8 cellular contexts compared by ENCODE assay signal in genomic region chr2:24491626-24492282, GRCh38. TPM values are rescaled to one million over a fixed set of nuclear protein-coding genes. Genes with fewer than 3 reads are reported as not detected.
DNase-seq lines count a peak whose midpoint lies in the region; ATAC-seq and TF ChIP-seq lines count a peak whose summit lies in the region.

No MANE protein-coding gene starts in this region.

- peak overlapping the region; percentile 83 for H2AFZ ChIP-seq in PC-3 (ENCODE audit: low read length)

- no peaks in the 10 kb centered on the region for H4K20me1 ChIP-seq in PC-3 (ENCODE audit: low read length)

- peaks cover 47% of the 10 kb centered on the region for H3K79me2 ChIP-seq in PC-3 (ENCODE audit: low read length)

- POLR2A ChIA-PET in AG04449 (lab: Yijun Ruan, JAX) = interaction anchor here (1.5 kb wide), 1 partner anchor 38 kb away, joined by 3 read pairs; no protein-coding TSS in a partner anchor
- POLR2A ChIA-PET in PC-3 (lab: Charles Lee; ENCODE audit: unreplicated experiment) = interaction anchor here (0.5 kb wide), 1 partner anchor 83 kb away, joined by 7 read pairs; no protein-coding TSS in a partner anchor

- H3K27ac ChIP-seq in PC-3 (ENCODE audit: low read length) (no peak overlapping the region), testis (peak overlapping the region; percentile 85 to 92)

- H3K4me1 ChIP-seq in PC-3 (ENCODE audit: insufficient read depth, low read length) = peaks cover 29% of the 10 kb centered on the region
- H3K4me1 ChIP-seq in testis = peaks cover 19% of the 10 kb centered on the region

- H3K9me3 ChIP-seq in PC-3 (ENCODE audit: low read length) = no peaks in the 10 kb centered on the region
- no peaks in the 10 kb centered on the region for H3K9me3 ChIP-seq in testis

- no peaks in the 10 kb centered on the region for H3K9me2 ChIP-seq in PC-3 (replicated peaks; ENCODE audit: low read length)

- no peak for DNase-seq in AG04449 (ENCODE audit: low read depth, low spot score)
- peak; percentile 17 for DNase-seq in PC-3
- peak; percentile 52 for DNase-seq in activated gamma-delta T cell treated with Interleukin-2 at 50 U/mL for 16 hours
- DNase-seq in germinal center (ENCODE audit: low spot score) = peak; percentile 72
- DNase-seq in occipital lobe (lab: John Stamatoyannopoulos, UW) = peak; percentile 43
- DNase-seq in testis = peak; percentile 58

- TF ChIP-seq CTCF in AG04449 (IDR thresholded peaks at IDR 0.05; ENCODE audit: insufficient read depth, low read length, missing control alignments) (no peak), PC-3 (conservative IDR thresholded peaks at IDR 0.05; ENCODE audit: low read depth, low read length) (no peak), testis (IDR thresholded peaks at IDR 0.05) (no peak)

- no TSS peak for BruUV-seq in PC-3 (replicated peaks; lab: Mats Ljungman, UMichigan)

- TF ChIP-seq POLR2A in testis (IDR thresholded peaks at IDR 0.05) = no peak

- H3K27me3 ChIP-seq in PC-3 (ENCODE audit: low read length) (no peaks in the 10 kb centered on the region), testis (no peaks in the 10 kb centered on the region)

- CTCF ChIA-PET in AG04449 (lab: Yijun Ruan, JAX) = interaction anchor here (1.3 kb wide), 1 partner anchor 24 kb away, joined by 6 read pairs; no protein-coding TSS in a partner anchor
- CTCF ChIA-PET in PC-3 (lab: Charles Lee) = no interaction called here

- peak overlapping the region; percentile 86 for H3K4me2 ChIP-seq in PC-3 (ENCODE audit: low read length)

- peak overlapping the region; percentile 90 for H3K4me3 ChIP-seq in AG04449 (ENCODE audit: low read depth, low read length)
- peak overlapping the region; percentile 88 for H3K4me3 ChIP-seq in PC-3 (ENCODE audit: low read length)
- H3K4me3 ChIP-seq in testis = peak overlapping the region; percentile 76 to 87

- intact Hi-C loops in PC-3 (cut with micrococcal nuclease) (loop anchor here (2.0 to 5.0 kb wide), 4 partner anchors 51 to 335 kb away; partner anchors contain the start of genes CENPO and PTRHD1), testis (cut with DNase I; ENCODE audit: low total_unique reads) (no loop called here)

- 0% methylated on average over 9 to 37 of the region's 80 CpGs for WGBS in testis, 2 donors

- peak overlapping the region; percentile 38; the same call in 1 of the 2 replicates for H3K9ac ChIP-seq in PC-3 (ENCODE audit: low read length)

- ATAC-seq in GM19025 (IDR thresholded peaks at IDR 0.05; ENCODE audit: low read depth, unreplicated experiment) = peak; percentile 41
- peak; percentile 40 for ATAC-seq in HG03175 (IDR thresholded peaks at IDR 0.05; ENCODE audit: unreplicated experiment)
- ATAC-seq in PC-3 = peak; percentile 27

- H3K36me3 ChIP-seq in PC-3 (ENCODE audit: low read depth, low read length) = no peaks in the 10 kb centered on the region
- no peaks in the 10 kb centered on the region for H3K36me3 ChIP-seq in testis (ENCODE audit: low read depth, missing control alignments)

- no peaks in the 10 kb centered on the region for H3F3A ChIP-seq in PC-3 (ENCODE audit: low read length, unreplicated experiment)

RNA-seq across cellular contexts. Expression of gene NCOA1, which starts 0.7 kb away (rescaled TPM):
- 7.5 and 8.2 TPM in 2 replicates for total RNA-seq in PC-3 (2014; rRNA removed)
- total RNA-seq in occipital lobe = 148 TPM
- 100 to 1,000 TPM; 109 to 124 TPM for total RNA-seq in testis
- polyA plus RNA-seq in testis (ENCODE audit: insufficient read depth, low read depth, low replicate concordance) = 52.3 TPM

Comparison
In these comparisons a context has a peak if more than half of its experiments do, and no peak if none do; other contexts are left out.
1. RNA of gene NCOA1, which starts 0.7 kb away (total RNA-seq): 148 TPM in occipital lobe (single experiment) and 109 to 124 TPM in testis; 7.5 to 8.2 TPM in PC-3; every median in the first group is over 10 times any median in the second.
2. Peak in every context shown above with its lines, with median percentiles within 50 percentile points of each other: H3K4me3 ChIP-seq and ATAC-seq.